Comparison of ENCODE assay signal across 8 cellular contexts in the genomic region with DNA sequence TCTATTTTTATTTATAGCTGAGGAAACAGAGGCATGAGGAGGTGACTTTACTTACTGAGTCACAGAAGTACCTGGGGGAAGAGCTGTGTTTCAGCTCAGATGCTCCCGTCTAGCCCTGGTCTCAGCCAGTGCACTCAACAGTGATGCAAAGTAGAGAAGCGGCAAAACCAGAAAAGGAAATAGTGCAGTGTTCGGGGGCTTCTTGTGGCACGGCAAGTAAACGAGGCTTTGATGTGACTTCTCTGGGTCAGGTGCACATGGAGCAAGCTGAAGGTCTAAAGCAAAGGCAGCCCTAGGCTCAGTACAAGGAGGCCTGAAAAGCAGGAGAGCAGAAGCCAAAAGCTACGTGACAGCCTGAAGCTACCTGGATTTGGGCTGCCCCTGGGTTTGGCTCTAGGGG.
"Had no signal": no experiment of that assay in that cellular context is flagged by ENCODE, and none has a peak within 500 bp of the region (broad histone marks: within the 10 kb centered on the region; RNA-seq: fewer than 3 reads in every experiment).

No MANE protein-coding gene starts in this region.

- H3K36me3 ChIP-seq: HAP-1 had no signal

- H3K4me3 ChIP-seq: GM23338, HAP-1, K562 had no signal

- H3K9me3 ChIP-seq: HAP-1 had no signal

- DNase-seq: HFFc6, IMR-90, KG1 had no signal

- H3K4me1 ChIP-seq: HAP-1 had no signal

- H3K4me2 ChIP-seq: GM23338 had no signal

- FAIRE-seq: HTR-8/SVneo, K562 had no signal

- ATAC-seq: GM23338, HCT116, K562 had no signal

- H2AFZ ChIP-seq: GM23338 had no signal
